ENCODE assay signal across 1 cellular context in the genomic region with DNA sequence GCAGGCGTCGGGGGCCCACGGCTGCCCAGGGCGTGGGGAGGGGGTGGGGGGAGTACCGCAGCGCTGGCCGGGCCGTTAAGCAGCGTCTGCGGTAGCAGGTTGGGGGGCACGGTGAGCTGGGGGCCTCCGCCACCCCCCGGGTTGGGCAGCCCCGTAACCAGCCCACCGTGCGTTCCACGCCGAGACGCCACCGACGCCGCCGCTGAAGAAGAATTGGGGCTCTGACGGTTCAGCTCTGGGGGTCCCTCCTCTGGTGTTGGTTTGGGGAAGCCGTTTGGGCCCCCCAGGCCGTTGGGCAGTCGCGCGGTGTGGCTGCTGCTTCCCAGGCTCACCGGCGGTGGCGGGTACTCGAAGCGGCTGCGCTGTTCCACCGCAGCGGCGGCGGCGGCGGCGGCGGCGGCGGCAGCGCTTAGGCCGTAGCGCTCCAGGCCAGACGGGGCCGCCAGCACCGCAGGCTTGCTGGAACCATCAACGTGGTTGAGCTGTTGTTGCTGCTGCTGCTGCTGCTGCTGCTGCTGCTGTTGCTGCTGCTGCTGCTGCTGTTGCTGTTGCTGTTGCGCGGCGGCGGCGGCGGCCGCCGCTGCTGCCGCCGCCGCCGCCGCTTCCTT.
A peak's percentile ranks its signal among the peaks of the same experiment; 100 is the strongest.
TF ChIP-seq lines count a peak whose summit lies in the region.

No MANE protein-coding gene starts in this region.

TF ChIP-seq in HEK293, 187 proteins besides CTCF, POLR2A, EP300 and RAD21 (continued from another document):
- TF ChIP-seq ZNF585B (tag by site-specific recombination; IDR thresholded peaks at IDR 0.05), result peak; percentile 61
